ENCODE assay signal across 8 cellular contexts in the genomic region with DNA sequence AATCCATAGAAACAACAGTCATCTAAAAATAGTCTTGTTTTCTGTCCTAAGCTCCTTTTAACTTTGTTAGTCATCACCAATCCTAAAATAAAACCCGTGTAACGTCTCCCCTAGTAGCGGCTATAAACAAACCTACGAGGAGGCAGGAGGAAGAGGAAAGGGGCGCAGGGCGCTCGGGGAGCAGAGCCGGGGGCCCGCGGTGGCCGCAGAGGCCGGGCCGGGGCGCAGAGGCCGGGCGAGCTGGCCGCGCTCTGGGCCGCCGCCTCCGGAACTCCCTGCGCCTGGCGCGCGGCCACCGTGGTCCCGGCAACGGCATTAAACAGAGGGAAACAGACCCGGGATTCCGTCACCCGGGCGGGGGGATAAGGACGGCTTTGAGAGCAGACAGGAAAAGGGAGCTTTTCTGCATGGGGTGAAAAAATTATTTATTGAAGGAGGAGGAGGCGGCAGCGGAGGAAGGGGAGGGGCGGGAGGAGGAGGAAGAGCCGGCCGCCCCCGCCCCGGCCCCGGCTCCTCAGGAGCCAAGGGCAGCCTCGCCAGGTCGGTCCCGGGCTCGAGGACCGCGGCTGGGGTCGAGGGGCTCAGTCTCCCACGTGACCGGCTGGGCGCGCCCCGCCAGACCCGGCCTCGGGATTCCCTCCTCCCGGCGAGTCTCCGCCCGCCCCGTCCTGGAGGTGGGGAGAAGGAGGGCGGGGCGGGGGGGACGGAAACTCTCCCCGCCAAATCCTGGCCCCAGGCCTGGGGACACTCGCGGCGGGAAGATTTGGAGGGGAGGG. TPM values are rescaled to one million over a fixed set of nuclear protein-coding genes. Genes with fewer than 3 reads are reported as not detected.
DNase-seq lines count a peak whose midpoint lies in the region; ATAC-seq, FAIRE-seq and TF ChIP-seq lines count a peak whose summit lies in the region.

No MANE protein-coding gene starts in this region.

- H3K27me3 ChIP-seq in right atrium auricular region: no peaks in the 10 kb centered on the region

- in situ Hi-C loops in astrocyte of the cerebellum (cut with HindIII; ENCODE audit: low sequenced_read_pairs): no loop called here

- H3K36me3 ChIP-seq in right atrium auricular region: no peaks in the 10 kb centered on the region

- H3K9me3 ChIP-seq in right atrium auricular region: no peaks in the 10 kb centered on the region

- DNase-seq in DMS 273 treated with DMSO at 0.1 percent for 48 hours (lab: John Stamatoyannopoulos, UW): peak; percentile 7
- peak; percentile 53 for DNase-seq in HPDE6-E6E7 (ENCODE audit: extremely low spot score)
- DNase-seq in RCC 7860 (ENCODE audit: low spot score): peak; percentile 22
- peak; percentile 63 for DNase-seq in astrocyte of the cerebellum (ENCODE audit: low read depth)
- peak; percentile 96 for DNase-seq in right atrium auricular region (ENCODE audit: low spot score)
- peak in 8 of 10 donors; percentile 42 to 92 (median 70) for DNase-seq in posterior cingulate gyrus
- DNase-seq in pons (ENCODE audit: low spot score): no peak

- H3K27ac ChIP-seq in right atrium auricular region: peak overlapping the region; percentile 95 to 96

- no peak for ATAC-seq in HG03039 (IDR thresholded peaks at IDR 0.05; ENCODE audit: unreplicated experiment)

- FAIRE-seq in RCC 7860 (lab: Jason Lieb, UNC): no peak

- TF ChIP-seq CTCF in astrocyte of the cerebellum (IDR thresholded peaks at IDR 0.05; ENCODE audit: low read depth, low read length, missing control alignments) (no peak), right atrium auricular region (IDR thresholded peaks at IDR 0.05) (no peak)

- peaks cover 0 to 33% of the 10 kb centered on the region in 2 donors for H3K4me1 ChIP-seq in right atrium auricular region

- H3K4me3 ChIP-seq in astrocyte of the cerebellum (ENCODE audit: low read depth, low read length): peak overlapping the region; percentile 43
- peak overlapping the region; percentile 43 to 71 for H3K4me3 ChIP-seq in right atrium auricular region

- intact Hi-C loops in posterior cingulate gyrus (cut with DNase I): no loop called here

RNA-seq across cellular contexts. Expression of gene NFATC1, which starts 1.9 kb away (rescaled TPM):
- total RNA-seq in right atrium auricular region: 10 to 100 TPM; 19.0 to 20.2 TPM
